Comparison of ENCODE assay signal across 10 cellular contexts in genomic region chr5:10537614-10538013, GRCh38. TPM values are rescaled to one million over a fixed set of nuclear protein-coding genes. Genes with fewer than 3 reads are reported as not detected.
DNase-seq lines count a peak whose midpoint lies in the region; ATAC-seq, FAIRE-seq and TF ChIP-seq lines count a peak whose summit lies in the region.
"Had no signal": no experiment of that assay in that cellular context is flagged by ENCODE, and none has a peak within 500 bp of the region (broad histone marks: within the 10 kb centered on the region; RNA-seq: fewer than 3 reads in every experiment).

No MANE protein-coding gene starts in this region.

- peaks cover 21% of the 10 kb centered on the region for H3K27me3 Mint-ChIP-seq in activated T-helper 2 cell treated with anti-CD3 and anti-CD28 coated beads, Interferon-gamma antibody, Interleukin-2, Interleukin-4, amounts not matched to agents 10 μg/mL and 5 μg/mL and 100 μg/mL, durations not matched to agents 14 hours and 24 hours and 36 hours (ENCODE audit: low read depth)

- no peak for TF ChIP-seq CTCF in DND-41 (IDR thresholded peaks at IDR 0.05; ENCODE audit: borderline replicate concordance, extremely low read depth, low read length, poor library complexity, severe bottlenecking)
- TF ChIP-seq CTCF in pancreas (IDR thresholded peaks at IDR 0.05), result no peak
- TF ChIP-seq CTCF in smooth muscle cell (IDR thresholded peaks at IDR 0.05; ENCODE audit: borderline replicate concordance, insufficient read depth, poor library complexity, severe bottlenecking), result no peak

- in situ Hi-C loops in GM23248 (cut with MboI), result no loop called here

- no peaks in the 10 kb centered on the region for H3K9me2 ChIP-seq in GM23248 (ENCODE audit: insufficient read depth)

- no peaks in the 10 kb centered on the region for H3K36me3 Mint-ChIP-seq in activated T-helper 2 cell treated with anti-CD3 and anti-CD28 coated beads, Interferon-gamma antibody, Interleukin-2, Interleukin-4, amounts not matched to agents 10 μg/mL and 5 μg/mL and 100 μg/mL, durations not matched to agents 14 hours and 24 hours and 36 hours (ENCODE audit: low read depth)

- no peak overlapping the region for H3K4me3 ChIP-seq in DND-41 (ENCODE audit: low read depth in 1 of 2, low read length in 2 of 2)
- no peak overlapping the region for H3K4me3 ChIP-seq in GM23248
- no peak overlapping the region for H3K4me3 ChIP-seq in pancreas
- no peak overlapping the region for H3K4me3 ChIP-seq in smooth muscle cell

- no peak overlapping the region for H3K27ac Mint-ChIP-seq in activated T-helper 2 cell treated with anti-CD3 and anti-CD28 coated beads, Interferon-gamma antibody, Interleukin-2, Interleukin-4, amounts not matched to agents 10 μg/mL and 5 μg/mL and 100 μg/mL, durations not matched to agents 14 hours and 24 hours and 36 hours

- no peak overlapping the region for H3K4me3 Mint-ChIP-seq in activated T-helper 2 cell treated with anti-CD3 and anti-CD28 coated beads, Interferon-gamma antibody, Interleukin-2, Interleukin-4, amounts not matched to agents 10 μg/mL and 5 μg/mL and 100 μg/mL, durations not matched to agents 14 hours and 24 hours and 36 hours (ENCODE audit: low read depth)

- H3K27me3 ChIP-seq in DND-41 (ENCODE audit: insufficient read depth, low read length, poor library complexity), result no peaks in the 10 kb centered on the region
- H3K27me3 ChIP-seq in GM23248 (replicated peaks; ENCODE audit: insufficient read depth), result no peaks in the 10 kb centered on the region
- H3K27me3 ChIP-seq in pancreas, result no peaks in the 10 kb centered on the region
- H3K27me3 ChIP-seq in smooth muscle cell (ENCODE audit: low read depth), result no peaks in the 10 kb centered on the region

- H3K4me2 ChIP-seq in DND-41 (ENCODE audit: insufficient read depth, low read length) (no peak overlapping the region), GM23248 (ENCODE audit: unreplicated experiment) (peak overlapping the region; percentile 48), smooth muscle cell (no peak overlapping the region)

- ATAC-seq in DND-41 (ENCODE audit: insufficient read depth, low read depth) (peak; percentile 44; the same call in 1 of the 3 replicates), pancreas (peak in 3 of 4 donors; percentile 19 to 28 (median 20)), HG03520 (IDR thresholded peaks at IDR 0.05; ENCODE audit: unreplicated experiment) (no peak)

- DNase-seq in DND-41, result no peak
- no peak for DNase-seq in GM23248
- no peak for DNase-seq in pancreas
- no peak for DNase-seq in activated T-helper 2 cell treated with anti-CD3 and anti-CD28 coated beads, Interferon-gamma antibody, Interleukin-2, Interleukin-4, amounts not matched to agents 10 μg/mL and 5 μg/mL and 100 μg/mL, durations not matched to agents 14 hours and 24 hours and 36 hours (ENCODE audit: low spot score)
- no peak for DNase-seq in smooth muscle cell (lab: John Stamatoyannopoulos, UW; ENCODE audit: unreplicated experiment)
- DNase-seq: NCI-H1417, NCI-H69 had no signal

- H3K36me3 ChIP-seq in DND-41 (ENCODE audit: insufficient read depth, low read length), result no peaks in the 10 kb centered on the region
- H3K36me3 ChIP-seq in GM23248 (ENCODE audit: low read depth), result no peaks in the 10 kb centered on the region
- H3K36me3 ChIP-seq in pancreas, result no peaks in the 10 kb centered on the region
- no peaks in the 10 kb centered on the region for H3K36me3 ChIP-seq in smooth muscle cell (ENCODE audit: low read depth)

- H3K9me3 ChIP-seq in DND-41 (ENCODE audit: insufficient read depth, low read length, severe bottlenecking) (no peaks in the 10 kb centered on the region), GM23248 (ENCODE audit: low read depth) (no peaks in the 10 kb centered on the region), pancreas (no peaks in the 10 kb centered on the region), smooth muscle cell (replicated peaks; ENCODE audit: low read depth) (no peaks in the 10 kb centered on the region)

- intact Hi-C loops in pancreas (cut with DNase I), result no loop called here
- intact Hi-C loops in activated T-helper 2 cell treated with anti-CD3 and anti-CD28 coated beads, Interferon-gamma antibody, Interleukin-2, Interleukin-4, amounts not matched to agents 10 μg/mL and 5 μg/mL and 100 μg/mL, durations not matched to agents 14 hours and 24 hours and 36 hours (cut with micrococcal nuclease), result no loop called here

- H3K79me2 ChIP-seq in DND-41 (ENCODE audit: insufficient read depth, low read length), result no peaks in the 10 kb centered on the region
- no peaks in the 10 kb centered on the region for H3K79me2 ChIP-seq in GM23248 (ENCODE audit: insufficient read depth)
- no peaks in the 10 kb centered on the region for H3K79me2 ChIP-seq in smooth muscle cell (ENCODE audit: low read depth)

- 19 to 30% methylated on average over 4 of the region's 4 CpGs for WGBS in GM23248 (ENCODE audit: low coverage in 1 of 2, low lambda C conversion rate in 2 of 2, missing lambda C conversion rate in 2 of 2), 2 experiments
- WGBS in pancreas, 2 donors, result 45 to 47% methylated on average over 4 of the region's 4 CpGs
- WGBS in smooth muscle cell (ENCODE audit: low lambda C conversion rate), result 80% methylated on average over 4 of the region's 4 CpGs

- no peaks in the 10 kb centered on the region for H3K9me3 Mint-ChIP-seq in activated T-helper 2 cell treated with anti-CD3 and anti-CD28 coated beads, Interferon-gamma antibody, Interleukin-2, Interleukin-4, amounts not matched to agents 10 μg/mL and 5 μg/mL and 100 μg/mL, durations not matched to agents 14 hours and 24 hours and 36 hours

- H2AFZ ChIP-seq in DND-41 (ENCODE audit: low read depth, low read length) (no peak overlapping the region), GM23248 (peak overlapping the region; percentile 69), smooth muscle cell (ENCODE audit: low read depth) (no peak overlapping the region)

- H3K9ac ChIP-seq in DND-41 (ENCODE audit: low read depth, low read length), result no peak overlapping the region
- no peak overlapping the region for H3K9ac ChIP-seq in GM23248
- H3K9ac ChIP-seq in smooth muscle cell (ENCODE audit: low read depth), result no peak overlapping the region

- peaks cover 17% of the 10 kb centered on the region for H3K4me1 Mint-ChIP-seq in activated T-helper 2 cell treated with anti-CD3 and anti-CD28 coated beads, Interferon-gamma antibody, Interleukin-2, Interleukin-4, amounts not matched to agents 10 μg/mL and 5 μg/mL and 100 μg/mL, durations not matched to agents 14 hours and 24 hours and 36 hours (ENCODE audit: low read depth)

- H3F3A ChIP-seq in GM23248 (ENCODE audit: insufficient read depth) (no peaks in the 10 kb centered on the region), smooth muscle cell (ENCODE audit: low read depth) (no peaks in the 10 kb centered on the region)

- no peak for FAIRE-seq in pancreas (lab: Jason Lieb, UNC)

- no peaks in the 10 kb centered on the region for H4K20me1 ChIP-seq in DND-41 (ENCODE audit: insufficient read depth, low read length)
- no peaks in the 10 kb centered on the region for H4K20me1 ChIP-seq in GM23248 (ENCODE audit: insufficient read depth)
- H4K20me1 ChIP-seq in smooth muscle cell (ENCODE audit: low read depth), result no peaks in the 10 kb centered on the region

- H3K27ac ChIP-seq in DND-41 (ENCODE audit: low read length) (no peak overlapping the region), GM23248 (no peak overlapping the region), angular gyrus (ENCODE audit: low read depth, low read length) (peak overlapping the region; percentile 91), pancreas (no peak overlapping the region), smooth muscle cell (ENCODE audit: low read depth) (no peak overlapping the region)
- H3K27ac ChIP-seq: epithelial cell of prostate had no signal

- no peaks in the 10 kb centered on the region for H3K4me1 ChIP-seq in DND-41 (ENCODE audit: insufficient read depth, low read length)
- H3K4me1 ChIP-seq in GM23248 (ENCODE audit: insufficient read depth), result peaks cover 36% of the 10 kb centered on the region
- H3K4me1 ChIP-seq in pancreas, result peaks cover 0 to 9% (median 0%) of the 10 kb centered on the region in 3 donors
- peaks cover 15% of the 10 kb centered on the region for H3K4me1 ChIP-seq in smooth muscle cell (ENCODE audit: low read depth)

RNA-seq across cellular contexts. Expression of gene ANKRD33B, which starts 26.3 kb away (rescaled TPM):
- total RNA-seq in GM23248 (2014; rRNA removed; shearing (Covaris generic)), result 1.5 and 2.4 TPM in 2 replicates
- 0.57 and 0.71 TPM in 2 replicates for polyA plus RNA-seq in GM23248 (2016; fragmentation: Nextera tagmentation; extraction: Ambion mirVana)
- 1 to 10 TPM in 5 of 6 donors, under 1 TPM in 1; 0.98 to 2.7 (median 1.3) TPM for total RNA-seq in pancreas
- polyA plus RNA-seq in pancreas, result under 1 TPM; 0.57 to 0.77 TPM
- total RNA-seq in activated T-helper 2 cell treated with anti-CD3 and anti-CD28 coated beads, Interferon-gamma antibody, Interleukin-2, Interleukin-4, amounts not matched to agents 10 μg/mL and 5 μg/mL and 100 μg/mL, durations not matched to agents 14 hours and 24 hours and 36 hours, result 31.1 and 31.5 TPM in 2 replicates
- 2.2 TPM in 2 replicates for total RNA-seq in smooth muscle cell
- 1.1 and 1.2 TPM in 2 replicates for polyA plus RNA-seq in smooth muscle cell
